In genomic region chr9:134459573-134459972, GRCh38 we compare ENCODE assay signal across 18 cellular contexts.
DNase-seq lines count a peak whose midpoint lies in the region; ATAC-seq, FAIRE-seq and TF ChIP-seq lines count a peak whose summit lies in the region.
"Had no signal": no experiment of that assay in that cellular context is flagged by ENCODE, and none has a peak within 500 bp of the region (broad histone marks: within the 10 kb centered on the region; RNA-seq: fewer than 3 reads in every experiment).

No MANE protein-coding gene starts in this region.

- 100% methylated on average over 4 of the region's 10 CpGs; no CpG with 5 or more reads in 1 of the 2 experiments for WGBS in IMR-90 (ENCODE audit: extremely low coverage in 2 of 2, insufficient read length in 1 of 2), 2 experiments
- WGBS in K562 (ENCODE audit: insufficient coverage, low coverage, missing lambda C conversion rate): 4% methylated on average over 9 of the region's 10 CpGs
- WGBS in neuronal stem cell (ENCODE audit: extremely low coverage in 2 of 2, insufficient read length in 2 of 2, insufficient replicate concordance in 1 of 2), 2 donors: no CpG with 5 or more reads among the region's 10 CpGs

- intact Hi-C loops in IMR-90 (cut with micrococcal nuclease): loop anchor here (10.0 kb wide), 1 partner anchor 75 kb away; no protein-coding TSS in a partner anchor
- intact Hi-C loops in K562 (cut with micrococcal nuclease): no loop called here
- intact Hi-C loops in activated naive CD4-positive, alpha-beta T cell treated with anti-CD3 and anti-CD28 coated beads for 36 hours (cut with micrococcal nuclease): no loop called here

- H3K4me3 Mint-ChIP-seq in activated naive CD4-positive, alpha-beta T cell treated with anti-CD3 and anti-CD28 coated beads for 36 hours: no peak overlapping the region
- H3K4me3 Mint-ChIP-seq: CD8-positive, alpha-beta T cell had no signal

- H2BK12ac ChIP-seq in neuronal stem cell (ENCODE audit: low read length): no peak overlapping the region

- H3K36me3 ChIP-seq in IMR-90 (ENCODE audit: control insufficient read depth, insufficient read depth, low read length) (no peaks in the 10 kb centered on the region), K562 (ENCODE audit: control insufficient read depth, insufficient read depth, low read length) (no peaks in the 10 kb centered on the region), neuronal stem cell (replicated peaks in 1 of 2; ENCODE audit: control insufficient read depth in 2 of 2, insufficient read depth in 2 of 2, low read length in 2 of 2) (no peaks in the 10 kb centered on the region)

- no peak overlapping the region for H3K18ac ChIP-seq in IMR-90 (ENCODE audit: low read depth, low read length)
- H3K18ac ChIP-seq in neuronal stem cell (ENCODE audit: low read length): peak overlapping the region; percentile 45

- H3K4me1 ChIP-seq in IMR-90 (ENCODE audit: control insufficient read depth, insufficient read depth, low read length): peaks cover 30% of the 10 kb centered on the region
- H3K4me1 ChIP-seq in K562 (replicated peaks in 1 of 2; ENCODE audit: control insufficient read depth in 2 of 2, insufficient read depth in 2 of 2, low read length in 2 of 2): peaks cover 0 to 38% of the 10 kb centered on the region in 2 experiments; a peak in 3 of 5 replicates
- peaks cover 5 to 12% of the 10 kb centered on the region in 2 donors for H3K4me1 ChIP-seq in neuronal stem cell (ENCODE audit: control insufficient read depth in 2 of 2, insufficient read depth in 1 of 2, low read depth in 1 of 2, low read length in 2 of 2)

- H3K4ac ChIP-seq in IMR-90 (ENCODE audit: low read depth, low read length) (peak overlapping the region; percentile 35; the same call in 1 of the 2 replicates), neuronal stem cell (ENCODE audit: low read length) (no peak overlapping the region)

- BruUV-seq in IMR-90 (replicated peaks; lab: Mats Ljungman, UMichigan): no TSS peak
- BruUV-seq in K562 (replicated peaks; lab: Mats Ljungman, UMichigan): no TSS peak

- CTCF ChIA-PET in IMR-90 (lab: Yijun Ruan, JAX): interaction anchor here (0.9 kb wide), 1 partner anchor 204 kb away, joined by 3 read pairs; no protein-coding TSS in a partner anchor
- CTCF ChIA-PET in K562 (lab: Yijun Ruan, JAX; ENCODE audit: low intra/inter-chr PET ratio): no interaction called here
- CTCF ChIA-PET in activated naive CD4-positive, alpha-beta T cell treated with anti-CD3 and anti-CD28 coated beads for 36 hours (lab: Charles Lee): no interaction called here

- peak overlapping the region; percentile 73 for H2AK9ac ChIP-seq in IMR-90 (replicated peaks; ENCODE audit: low read depth, low read length, poor library complexity)

- no peaks in the 10 kb centered on the region for H3K27me3 Mint-ChIP-seq in activated naive CD4-positive, alpha-beta T cell treated with anti-CD3 and anti-CD28 coated beads for 36 hours (ENCODE audit: low read depth)

- ATAC-seq in IMR-90 (ENCODE audit: low read depth) (no peak), K562 (no peak)
- ATAC-seq: A549; CD8-positive, alpha-beta T cell had no signal

- no peaks in the 10 kb centered on the region for H3K79me2 ChIP-seq in K562 (ENCODE audit: control insufficient read depth, insufficient read depth, low read length)

- H2BK5ac ChIP-seq in IMR-90 (ENCODE audit: low read depth, low read length, poor library complexity, severe bottlenecking) (no peak overlapping the region), neuronal stem cell (ENCODE audit: low read length) (no peak overlapping the region)

- H2BK120ac ChIP-seq in IMR-90 (ENCODE audit: low read depth, low read length) (no peak overlapping the region; the same call in 1 of the 2 replicates), neuronal stem cell (ENCODE audit: low read depth, low read length) (no peak overlapping the region)

- H2BK20ac ChIP-seq in IMR-90 (ENCODE audit: low read depth, low read length): no peak overlapping the region

- no peak for TF ChIP-seq EP300 in K562 (IDR thresholded peaks at IDR 0.05; ENCODE audit: low read length)

- no peak overlapping the region for H3K9ac ChIP-seq in IMR-90 (ENCODE audit: low read depth, low read length)
- H3K9ac ChIP-seq in K562 (ENCODE audit: insufficient read depth in 1 of 2, low read depth in 2 of 2, low read length in 2 of 2): no peak overlapping the region
- H3K9ac ChIP-seq in neuronal stem cell (ENCODE audit: low read depth, low read length, poor library complexity): no peak overlapping the region
- H3K9ac ChIP-seq: GM23248 had no signal

- no peak overlapping the region for H3K27ac Mint-ChIP-seq in activated naive CD4-positive, alpha-beta T cell treated with anti-CD3 and anti-CD28 coated beads for 36 hours
- H3K27ac Mint-ChIP-seq: CD8-positive, alpha-beta T cell had no signal

- DNase-seq in IMR-90 (no peak), K562 (ENCODE audit: extremely low read depth in 1 of 4, low spot score in 3 of 4) (no peak), neuronal stem cell (ENCODE audit: low spot score) (no peak), caudate nucleus (lab: John Stamatoyannopoulos, UW) (no peak), NCI-H2029 (lab: John Stamatoyannopoulos, UW) (no peak)
- no peak for DNase-seq in activated naive CD4-positive, alpha-beta T cell treated with anti-CD3 and anti-CD28 coated beads for 36 hours
- DNase-seq: AML-193; Calu3; CD8-positive, alpha-beta T cell; DMS79 treated with DMSO at 0.1 percent for 48 hours; GF-D8; GM23248; HCEC 1CT; KBM-7 had no signal

- in situ Hi-C loops in IMR-90 (cut with MboI; ENCODE audit: low sequenced_read_pairs) (no loop called here), K562 (cut with MboI) (no loop called here)

- 0 out of 2 replicates have a peak overlapping the region, but pooled peaks have one; percentile 34 for H3K14ac ChIP-seq in IMR-90 (replicated peaks; ENCODE audit: low read depth, low read length)
- H3K14ac ChIP-seq in neuronal stem cell (ENCODE audit: low read length): no peak overlapping the region

- H3K9me3 Mint-ChIP-seq in activated naive CD4-positive, alpha-beta T cell treated with anti-CD3 and anti-CD28 coated beads for 36 hours: no peaks in the 10 kb centered on the region
- H3K9me3 Mint-ChIP-seq: CD8-positive, alpha-beta T cell had no signal

- H4K5ac ChIP-seq in IMR-90 (ENCODE audit: low read depth, low read length): no peak overlapping the region

- dilution Hi-C loops in IMR-90 (cut with HindIII; ENCODE audit: low sequenced_read_pairs, unreplicated experiment): no loop called here

- no peak for TF ChIP-seq CTCF in IMR-90 (conservative IDR thresholded peaks at IDR 0.05; ENCODE audit: low read depth, low read length)
- no peak for TF ChIP-seq CTCF in K562 (IDR thresholded peaks at IDR 0.05 in 2 of 3, conservative IDR thresholded peaks at IDR 0.05 in 1 of 3; ENCODE audit: insufficient read depth in 2 of 3, low read depth in 1 of 3, low read length in 3 of 3)

- H3K56ac ChIP-seq in IMR-90 (ENCODE audit: extremely low read depth, insufficient read depth, low read length): no peak overlapping the region

- H3K27me3 ChIP-seq in IMR-90 (ENCODE audit: control insufficient read depth, insufficient read depth, low read length) (no peaks in the 10 kb centered on the region), K562 (ENCODE audit: control insufficient read depth in 2 of 2, insufficient read depth in 2 of 2, low read length in 2 of 2) (peaks cover 0 to 21% of the 10 kb centered on the region in 2 experiments; a peak in 3 of 5 replicates), neuronal stem cell (ENCODE audit: control insufficient read depth in 3 of 3, insufficient read depth in 3 of 3, low read depth in 1 of 3, low read length in 3 of 3) (peaks cover 0 to 12% (median 0%) of the 10 kb centered on the region in 3 experiments)

- TF ChIP-seq POLR2A in IMR-90 (IDR thresholded peaks at IDR 0.05; ENCODE audit: low read depth, low read length) (no peak), K562 (conservative IDR thresholded peaks at IDR 0.05) (no peak)

- H4K8ac ChIP-seq in IMR-90 (ENCODE audit: low read depth in 2 of 2, low read length in 2 of 2) (no peak overlapping the region), neuronal stem cell (ENCODE audit: low read depth, low read length) (no peak overlapping the region)

- H3K4me1 Mint-ChIP-seq in activated naive CD4-positive, alpha-beta T cell treated with anti-CD3 and anti-CD28 coated beads for 36 hours (ENCODE audit: low read depth): peaks cover 14% of the 10 kb centered on the region

- H2AK5ac ChIP-seq in IMR-90 (ENCODE audit: low read depth, low read length): peak overlapping the region; percentile 70; the same call in 1 of the 2 replicates
- H2AK5ac ChIP-seq in neuronal stem cell (ENCODE audit: low read depth, low read length): peak overlapping the region; percentile 33

- TF ChIP-seq RAD21 in IMR-90 (IDR thresholded peaks at IDR 0.05; ENCODE audit: low read length): no peak
- no peak for TF ChIP-seq RAD21 in K562 (CRISPR knock-in tag; conservative IDR thresholded peaks at IDR 0.05 in 1 of 2, IDR thresholded peaks at IDR 0.05 in 1 of 2)

- H3K27ac ChIP-seq in IMR-90 (ENCODE audit: insufficient read depth, low read length) (no peak overlapping the region), K562 (ENCODE audit: extremely low read depth, low read depth, low read length) (no peak overlapping the region), neuronal stem cell (replicated peaks; ENCODE audit: low read length) (no peak overlapping the region), caudate nucleus (ENCODE audit: low read depth, low read length) (no peak overlapping the region)
- H3K27ac ChIP-seq: GM23248, HL-60 had no signal

- H4K20me1 ChIP-seq in IMR-90 (ENCODE audit: insufficient read depth, low read length): no peaks in the 10 kb centered on the region
- H4K20me1 ChIP-seq in K562 (replicated peaks; ENCODE audit: control insufficient read depth, insufficient read depth, low read length): peaks cover 4% of the 10 kb centered on the region; the same call in 1 of the 2 replicates

- no peak overlapping the region for H2BK15ac ChIP-seq in IMR-90 (ENCODE audit: low read depth, low read length)
- H2BK15ac ChIP-seq in neuronal stem cell (ENCODE audit: low read length): no peak overlapping the region

- no peak for FAIRE-seq in K562 (lab: Jason Lieb, UNC)
- FAIRE-seq: A549, GM19239, H54 had no signal

- POLR2A ChIA-PET in IMR-90 (lab: Charles Lee; ENCODE audit: unreplicated experiment) (no interaction called here), K562 (lab: Yijun Ruan, JAX) (interaction anchor here (0.6 to 1.2 kb wide), 3 partner anchors 10 to 18 kb away, joined by 3 to 5 read pairs (median 3); no protein-coding TSS in a partner anchor)

- H3K23ac ChIP-seq in IMR-90 (ENCODE audit: low read depth, low read length) (no peak overlapping the region), neuronal stem cell (ENCODE audit: low read depth, low read length, poor library complexity) (no peak overlapping the region)

- H4K91ac ChIP-seq in IMR-90 (ENCODE audit: insufficient read depth, low read depth, low read length) (no peak overlapping the region), neuronal stem cell (ENCODE audit: low read depth, low read length, poor library complexity) (no peak overlapping the region)

- peaks cover 23% of the 10 kb centered on the region for H3K9me1 ChIP-seq in IMR-90 (ENCODE audit: insufficient read depth, low read length)
- no peaks in the 10 kb centered on the region for H3K9me1 ChIP-seq in K562 (ENCODE audit: control insufficient read depth, insufficient read depth, low read length)

- no peak overlapping the region for H3K4me3 ChIP-seq in IMR-90 (ENCODE audit: insufficient read depth, low read depth, low read length)
- H3K4me3 ChIP-seq in K562: no peak overlapping the region
- no peak overlapping the region for H3K4me3 ChIP-seq in neuronal stem cell (ENCODE audit: low read length in 2 of 2)
- H3K4me3 ChIP-seq: A549, GM23248 had no signal

- no peak overlapping the region for H2AFZ ChIP-seq in IMR-90 (replicated peaks; ENCODE audit: low read length, poor library complexity)
- no peak overlapping the region for H2AFZ ChIP-seq in K562 (ENCODE audit: low read depth, low read length)
- H2AFZ ChIP-seq in neuronal stem cell (ENCODE audit: low read length): no peak overlapping the region
- H2AFZ ChIP-seq: GM23248 had no signal

- H3K79me1 ChIP-seq in IMR-90 (ENCODE audit: low read depth in 1 of 2, low read length in 2 of 2) (peaks cover 5 to 25% of the 10 kb centered on the region in 2 experiments; a peak in 2 of 4 replicates), neuronal stem cell (ENCODE audit: low read depth, low read length) (peaks cover 1% of the 10 kb centered on the region)

- H3K9me3 ChIP-seq in IMR-90 (ENCODE audit: control insufficient read depth, insufficient read depth, low read length): peaks cover 5% of the 10 kb centered on the region; the same call in 1 of the 2 replicates
- 0 out of 2 replicates have a peak, but pooled peaks cover 2% of the 10 kb centered on the region for H3K9me3 ChIP-seq in K562 (replicated peaks; ENCODE audit: control insufficient read depth, insufficient read depth, low read depth, low read length)
- peaks cover 0 to 6% of the 10 kb centered on the region in 2 donors for H3K9me3 ChIP-seq in neuronal stem cell (replicated peaks in 1 of 2; ENCODE audit: control insufficient read depth in 2 of 2, insufficient read depth in 1 of 2, low read depth in 1 of 2, low read length in 2 of 2)

- H3K4me2 ChIP-seq in IMR-90 (ENCODE audit: low read depth, low read length) (no peak overlapping the region), K562 (ENCODE audit: insufficient read depth, low read length) (no peak overlapping the region; the same call in 1 of the 2 replicates), neuronal stem cell (ENCODE audit: insufficient read depth, low read length, poor library complexity, severe bottlenecking) (no peak overlapping the region)
- H3K4me2 ChIP-seq: A549 had no signal

- H3K36me3 Mint-ChIP-seq in activated naive CD4-positive, alpha-beta T cell treated with anti-CD3 and anti-CD28 coated beads for 36 hours (ENCODE audit: low read depth): no peaks in the 10 kb centered on the region
- H3K36me3 Mint-ChIP-seq: CD8-positive, alpha-beta T cell had no signal
